8 cellular contexts compared by ENCODE assay signal in genomic region chr11:34243620-34244493, GRCh38.
DNase-seq lines count a peak whose midpoint lies in the region; ATAC-seq and TF ChIP-seq lines count a peak whose summit lies in the region.

No MANE protein-coding gene starts in this region.

- CTCF ChIA-PET in activated B cell treated with CpG ODN at 0.5 μM for 24 hours (lab: Charles Lee) = interaction anchor here (1.4 kb wide), 1 partner anchor 69 kb away, joined by 5 read pairs; no protein-coding TSS in a partner anchor

- no peaks in the 10 kb centered on the region for H3K9me3 Mint-ChIP-seq in activated B cell treated with CpG ODN at 0.5 μM for 24 hours

- H3K27ac ChIP-seq in right cardiac atrium (ENCODE audit: low read length) (peak overlapping the region; percentile 38), upper lobe of right lung (peak overlapping the region; percentile 30), Karpas-422 (ENCODE audit: low read length) (no peak overlapping the region)

- no peaks in the 10 kb centered on the region for H3K9me2 ChIP-seq in Karpas-422 (replicated peaks; ENCODE audit: insufficient read depth, low read length)

- H3K79me2 ChIP-seq in Karpas-422 (ENCODE audit: low read length) = no peaks in the 10 kb centered on the region

- H3K27me3 ChIP-seq in right cardiac atrium (ENCODE audit: control insufficient read depth, insufficient read depth) (no peaks in the 10 kb centered on the region), upper lobe of right lung (no peaks in the 10 kb centered on the region), Karpas-422 (ENCODE audit: low read length) (no peaks in the 10 kb centered on the region)

- H3K4me2 ChIP-seq in Karpas-422 (ENCODE audit: low read depth, low read length, poor library complexity, severe bottlenecking) = no peak overlapping the region

- H3K4me3 ChIP-seq in right cardiac atrium (ENCODE audit: low read length) (no peak overlapping the region), upper lobe of right lung (no peak overlapping the region), Karpas-422 (ENCODE audit: low read length) (no peak overlapping the region)

- H3K4me3 Mint-ChIP-seq in activated B cell treated with CpG ODN at 0.5 μM for 24 hours = peak overlapping the region; percentile 72

- H3K36me3 ChIP-seq in upper lobe of right lung (no peaks in the 10 kb centered on the region), Karpas-422 (ENCODE audit: insufficient read depth, low read length) (no peaks in the 10 kb centered on the region)

- no peak overlapping the region for H3K9ac ChIP-seq in Karpas-422 (ENCODE audit: low read length)

- peak; percentile 89 for DNase-seq in Daoy (ENCODE audit: low read depth)
- DNase-seq in activated B cell treated with CpG ODN at 0.5 μM for 24 hours = no peak
- no peak for DNase-seq in right cardiac atrium
- no peak for DNase-seq in upper lobe of right lung
- DNase-seq in NOMO-1 treated with DMSO at 0.1 percent for 48 hours (lab: John Stamatoyannopoulos, UW; ENCODE audit: unreplicated experiment) = no peak
- DNase-seq in Karpas-422 = no peak

- ATAC-seq in GM19438 (IDR thresholded peaks at IDR 0.05; ENCODE audit: low read depth, unreplicated experiment) = peak; percentile 72
- peak; percentile 59 for ATAC-seq in HG03342 (IDR thresholded peaks at IDR 0.05; ENCODE audit: unreplicated experiment)
- ATAC-seq in activated B cell treated with CpG ODN at 0.5 μM for 24 hours (ENCODE audit: low read depth) = peak; percentile 33
- peak; percentile 69 to 71 for ATAC-seq in right cardiac atrium
- ATAC-seq in upper lobe of right lung = peak; percentile 83

- H3K27me3 Mint-ChIP-seq in activated B cell treated with CpG ODN at 0.5 μM for 24 hours = no peaks in the 10 kb centered on the region

- peak overlapping the region; percentile 92 for H3K27ac Mint-ChIP-seq in activated B cell treated with CpG ODN at 0.5 μM for 24 hours

- TF ChIP-seq CTCF in activated B cell treated with CpG ODN at 0.5 μM for 24 hours (IDR thresholded peaks at IDR 0.05) = no peak
- no peak for TF ChIP-seq CTCF in upper lobe of right lung (IDR thresholded peaks at IDR 0.05)

- 59% methylated on average over 7 of the region's 7 CpGs for WGBS in right cardiac atrium

- intact Hi-C loops in activated B cell treated with CpG ODN at 0.5 μM for 24 hours (cut with micrococcal nuclease) = loop anchor here (1.0 to 5.0 kb wide), 2 partner anchors 10 to 37 kb away; no protein-coding TSS in a partner anchor
- intact Hi-C loops in right cardiac atrium (cut with DNase I) = loop anchor here in 1 of 4 donors (10.0 kb wide), 1 partner anchor 111 kb away; the partner anchor contains the start of gene ABTB2
- intact Hi-C loops in upper lobe of right lung (cut with DNase I) = no loop called here

- H2AFZ ChIP-seq in Karpas-422 (ENCODE audit: low read length) = no peak overlapping the region

- no peaks in the 10 kb centered on the region for H3K36me3 Mint-ChIP-seq in activated B cell treated with CpG ODN at 0.5 μM for 24 hours (ENCODE audit: low read depth)

- H3K9me3 ChIP-seq in right cardiac atrium (ENCODE audit: control insufficient read depth, low read length) (no peaks in the 10 kb centered on the region), upper lobe of right lung (no peaks in the 10 kb centered on the region), Karpas-422 (ENCODE audit: low read length) (no peaks in the 10 kb centered on the region)

- H3K4me1 Mint-ChIP-seq in activated B cell treated with CpG ODN at 0.5 μM for 24 hours = peaks cover 83% of the 10 kb centered on the region

- no peaks in the 10 kb centered on the region for H4K20me1 ChIP-seq in Karpas-422 (ENCODE audit: insufficient read depth, low read depth, low read length)

- H3K4me1 ChIP-seq in right cardiac atrium (ENCODE audit: control insufficient read depth, insufficient read depth, low read length) = peaks cover 13% of the 10 kb centered on the region
- peaks cover 9% of the 10 kb centered on the region for H3K4me1 ChIP-seq in upper lobe of right lung
- H3K4me1 ChIP-seq in Karpas-422 (ENCODE audit: low read length) = peaks cover 22% of the 10 kb centered on the region

- POLR2A ChIA-PET in activated B cell treated with CpG ODN at 0.5 μM for 24 hours (lab: Charles Lee) = interaction anchor here (0.7 to 7.2 kb wide), 5 partner anchors 11 to 194 kb away, joined by 3 to 96 read pairs (median 22); partner anchors contain the start of gene ABTB2

Comparison
In these comparisons a context has a peak if more than half of its experiments do, and no peak if none do; other contexts are left out.
1. ATAC-seq: peak in every context shown above with its lines; median percentile 83 in upper lobe of right lung; 72 in GM19438; 70 in right cardiac atrium; 59 in HG03342; 33 in activated B cell treated with CpG ODN at 0.5 μM for 24 hours.